ENCODE assay signal across 1 cellular context in genomic region chr12:52636592-52637258, GRCh38.
TF ChIP-seq lines count a peak whose summit lies in the region.

No MANE protein-coding gene starts in this region.

TF ChIP-seq in K562, 482 proteins besides CTCF, POLR2A, EP300 and RAD21:
- TF ChIP-seq ATF3 (IDR thresholded peaks at IDR 0.05) (0 out of 2 replicates have a peak, but pooled peaks have one; percentile 16), ATF3 (CRISPR knock-in tag; conservative IDR thresholded peaks at IDR 0.05) (no peak), HMBOX1 (IDR thresholded peaks at IDR 0.05) (peak; percentile 69), DMBX1 (CRISPR knock-in tag; IDR thresholded peaks at IDR 0.05; ENCODE audit: borderline replicate concordance) (no peak), C11orf30 (IDR thresholded peaks at IDR 0.05; ENCODE audit: low read depth) (0 out of 2 replicates have a peak, but pooled peaks have one; percentile 23), CEBPB (tag; IDR thresholded peaks at IDR 0.05) (peak; percentile 74), ZNF316 (IDR thresholded peaks at IDR 0.05) (peak; percentile 70), PYGO2 (tag; IDR thresholded peaks at IDR 0.05) (no peak), VEZF1 (CRISPR knock-in tag; IDR thresholded peaks at IDR 0.05) (0 out of 2 replicates have a peak, but pooled peaks have one; percentile 15), CEBPG (CRISPR knock-in tag; IDR thresholded peaks at IDR 0.05) (no peak), CEBPG (tag; conservative IDR thresholded peaks at IDR 0.05 in 1 of 2, IDR thresholded peaks at IDR 0.05 in 1 of 2) (peak in 1 of 2 experiments; percentile 23; a peak in 1 of 4 replicates)
